8 cellular contexts compared by ENCODE assay signal in genomic region chr9:68779558-68780376, GRCh38.
A peak's percentile ranks its signal among the peaks of the same experiment; 100 is the strongest.
DNase-seq lines count a peak whose midpoint lies in the region; ATAC-seq, FAIRE-seq and TF ChIP-seq lines count a peak whose summit lies in the region.

No MANE protein-coding gene starts in this region.

- BruUV-seq in Calu3 (replicated peaks; lab: Mats Ljungman, UMichigan) (TSS peak; percentile 95), endothelial cell of umbilical vein (replicated peaks; lab: Mats Ljungman, UMichigan) (TSS peak; percentile 90)

- H3K9me3 ChIP-seq in endothelial cell of umbilical vein (replicated peaks; ENCODE audit: control insufficient read depth, insufficient read depth, low read length) = no peaks in the 10 kb centered on the region

- peak overlapping the region; percentile 98 for H3K9ac ChIP-seq in endothelial cell of umbilical vein (replicated peaks; ENCODE audit: extremely low read depth, insufficient read depth, low read length)

- H3K79me2 ChIP-seq in endothelial cell of umbilical vein (ENCODE audit: control insufficient read depth, insufficient read depth, low read length) = peaks cover 12% of the 10 kb centered on the region

- no peak overlapping the region for H3K4me3 Mint-ChIP-seq in Calu3 (ENCODE audit: low read depth, unreplicated experiment)

- TF ChIP-seq CTCF in Calu3 (IDR thresholded peaks at IDR 0.05; ENCODE audit: unreplicated experiment) (no peak), endothelial cell of umbilical vein (IDR thresholded peaks at IDR 0.05; ENCODE audit: extremely low read depth in 1 of 2, insufficient read depth in 1 of 2, low read depth in 1 of 2, low read length in 2 of 2) (peak; percentile 27 to 49)

- POLR2A ChIA-PET in endothelial cell of umbilical vein (lab: Charles Lee) = no interaction called here

- H3K9me1 ChIP-seq in endothelial cell of umbilical vein (replicated peaks; ENCODE audit: control insufficient read depth, extremely low read depth, insufficient read depth, low read length) = no peaks in the 10 kb centered on the region

- TF ChIP-seq POLR2A in endothelial cell of umbilical vein (IDR thresholded peaks at IDR 0.05; ENCODE audit: low read depth, low read length) = peak; percentile 54

- peak overlapping the region; percentile 100 for H2AFZ ChIP-seq in endothelial cell of umbilical vein (ENCODE audit: low read depth, low read length)

- DNase-seq in Calu3 (peak; percentile 91), HT1080 (ENCODE audit: low read depth) (peak; percentile 89), NOMO-1 (lab: John Stamatoyannopoulos, UW; ENCODE audit: unreplicated experiment in 2 of 2) (peak; percentile 56 to 85), endothelial cell of umbilical vein (ENCODE audit: low read depth, low spot score) (peak; percentile 96), midbrain (lab: John Stamatoyannopoulos, UW) (peak; percentile 92)
- DNase-seq in activated CD8-positive, alpha-beta memory T cell treated with anti-CD3 and anti-CD28 coated beads, Interleukin-2, amount 50 U/mL, for 1 hour (ENCODE audit: extremely low read depth) = peak; percentile 81
- DNase-seq in stimulated activated CD8-positive, alpha-beta memory T cell treated with anti-CD3 and anti-CD28 coated beads, Interleukin-15, amount 100 ng/mL, for 48 hours (ENCODE audit: low read depth in 2 of 2) = peak; percentile 87 to 88

- intact Hi-C loops in Calu3 (cut with micrococcal nuclease; ENCODE audit: unreplicated experiment) = loop anchor here (5.0 kb wide), 1 partner anchor 72 kb away; the partner anchor contains the start of gene PIP5K1B
- intact Hi-C loops in endothelial cell of umbilical vein (cut with micrococcal nuclease) = loop anchor here (1.0 to 10.0 kb wide), 5 partner anchors 72 to 985 kb away; partner anchors contain the start of genes PIP5K1B and PTAR1

- H3K27me3 ChIP-seq in endothelial cell of umbilical vein (ENCODE audit: control insufficient read depth in 2 of 2, insufficient read depth in 2 of 2, low read length in 2 of 2) = peaks cover 5% of the 10 kb centered on the region in 2 experiments

- dilution Hi-C loops in endothelial cell of umbilical vein (cut with MboI; ENCODE audit: extremely low pct_ligation_motif_present, low sequenced_read_pairs) = no loop called here

- H4K20me1 ChIP-seq in endothelial cell of umbilical vein (replicated peaks; ENCODE audit: control insufficient read depth, extremely low read depth, insufficient read depth, low read length) = peaks cover 6% of the 10 kb centered on the region

- no peak overlapping the region for H3K27ac Mint-ChIP-seq in Calu3 (ENCODE audit: unreplicated experiment)

- peak overlapping the region; percentile 52 to 71 (median 62) for H3K4me3 ChIP-seq in endothelial cell of umbilical vein (replicated peaks in 1 of 3; ENCODE audit: insufficient read depth in 1 of 3, low read depth in 1 of 3, low read length in 3 of 3)

- no peaks in the 10 kb centered on the region for H3K36me3 ChIP-seq in endothelial cell of umbilical vein (ENCODE audit: control insufficient read depth in 2 of 2, extremely low read depth in 1 of 2, insufficient read depth in 2 of 2, low read length in 2 of 2)

- H3K4me2 ChIP-seq in endothelial cell of umbilical vein (ENCODE audit: insufficient read depth, low read length) = peak overlapping the region; percentile 98

- no peaks in the 10 kb centered on the region for H3K27me3 Mint-ChIP-seq in Calu3 (ENCODE audit: unreplicated experiment)

- H3K36me3 Mint-ChIP-seq in Calu3 (ENCODE audit: insufficient read depth, unreplicated experiment) = no peaks in the 10 kb centered on the region

- no peaks in the 10 kb centered on the region for H3K9me3 Mint-ChIP-seq in Calu3 (ENCODE audit: low read depth, unreplicated experiment)

- no peaks in the 10 kb centered on the region for H3K4me1 Mint-ChIP-seq in Calu3 (ENCODE audit: low read depth, unreplicated experiment)

- peak overlapping the region; percentile 87 for H3K27ac ChIP-seq in endothelial cell of umbilical vein (ENCODE audit: insufficient read depth, low read depth, low read length)

- H3K4me1 ChIP-seq in endothelial cell of umbilical vein (ENCODE audit: control insufficient read depth, extremely low read depth, insufficient read depth, low read length) = peaks cover 26% of the 10 kb centered on the region

- CTCF ChIA-PET in Calu3 (lab: Charles Lee) = interaction anchor here (0.9 to 1.2 kb wide), 3 partner anchors 39 to 220 kb away, joined by 3 to 6 read pairs (median 3); no protein-coding TSS in a partner anchor
- CTCF ChIA-PET in endothelial cell of umbilical vein (lab: Charles Lee) = interaction anchor here (0.6 kb wide), 1 partner anchor 34 kb away, joined by 4 read pairs; no protein-coding TSS in a partner anchor

- peak; percentile 72 for ATAC-seq in GM21367 (IDR thresholded peaks at IDR 0.05; ENCODE audit: unreplicated experiment)

- FAIRE-seq in endothelial cell of umbilical vein (lab: Jason Lieb, UNC) = peak; percentile 96

TF ChIP-seq in endothelial cell of umbilical vein, 7 proteins besides CTCF, POLR2A, EP300 and RAD21:
- TF ChIP-seq EZH2 (IDR thresholded peaks at IDR 0.05; ENCODE audit: borderline replicate concordance, low read depth, low read length, severe bottlenecking) (no peak), POLR2AphosphoS5 (IDR thresholded peaks at IDR 0.05; ENCODE audit: insufficient read depth, low read depth, low read length) (peak; percentile 77)

Comparison
In these comparisons a context has a peak if more than half of its experiments do, and no peak if none do; other contexts are left out.
1. Peak in every context shown above with its lines: DNase-seq, ATAC-seq, H3K4me3 ChIP-seq and H3K27ac ChIP-seq.